15 cellular contexts compared by ENCODE assay signal in genomic region chr1:201347498-201348210, GRCh38. TPM values are rescaled to one million over a fixed set of nuclear protein-coding genes. Genes with fewer than 3 reads are reported as not detected.
"Had no signal": no experiment of that assay in that cellular context is flagged by ENCODE, and none has a peak within 500 bp of the region (broad histone marks: within the 10 kb centered on the region; RNA-seq: fewer than 3 reads in every experiment).

No MANE protein-coding gene starts in this region.

- H3K4me1 ChIP-seq: left lung, SJSA1, stomach had no signal

- DNase-seq: activated B cell treated with CpG ODN at 0.5 μM for 24 hours; activated T-cell treated with anti-CD3 and anti-CD28 coated beads for 4 hours; central memory CD4-positive, alpha-beta T cell; cortex of kidney; effector CD8-positive, alpha-beta T cell; left lung; ovary had no signal

- ATAC-seq: T-cell had no signal

- H3K27me3 ChIP-seq: ovary had no signal

- H3K27ac ChIP-seq: left lung, ovary, SJSA1, stomach, thoracic aorta had no signal

- H3K36me3 ChIP-seq: left lung, ovary, SJSA1, stomach, thoracic aorta had no signal

- H3K9me3 ChIP-seq: left lung, ovary, stomach, thoracic aorta had no signal

- H3K4me3 ChIP-seq: left lung, ovary, SJSA1, stomach, thoracic aorta had no signal

RNA-seq across cellular contexts. Expression of gene TNNT2, which starts 29.8 kb away (rescaled TPM):
- total RNA-seq: activated B cell treated with CpG ODN at 0.5 μM for 24 hours; activated CD4-positive, alpha-beta T cell treated with anti-CD3 and anti-CD28 coated beads, Interleukin-2, amount 10 ng/mL, durations not matched to agents 7 days and 5 days; activated CD8-positive, alpha-beta memory T cell treated with anti-CD3 and anti-CD28 coated beads for 36 hours; activated T-helper 2 cell treated with anti-CD3 and anti-CD28 coated beads, Interferon-gamma antibody, Interleukin-2, Interleukin-4, amounts not matched to agents 10 μg/mL and 5 μg/mL and 100 μg/mL, durations not matched to agents 14 hours and 24 hours and 36 hours; SJSA1; T-cell had no signal
- polyA plus RNA-seq: neural cell had no signal

RNA-seq across cellular contexts. Expression of gene LAD1, which starts 51.5 kb away (rescaled TPM):
- total RNA-seq: activated B cell treated with CpG ODN at 0.5 μM for 24 hours; activated CD4-positive, alpha-beta T cell treated with anti-CD3 and anti-CD28 coated beads, Interleukin-2, amount 10 ng/mL, durations not matched to agents 7 days and 5 days; activated CD8-positive, alpha-beta memory T cell treated with anti-CD3 and anti-CD28 coated beads for 36 hours; activated T-helper 2 cell treated with anti-CD3 and anti-CD28 coated beads, Interferon-gamma antibody, Interleukin-2, Interleukin-4, amounts not matched to agents 10 μg/mL and 5 μg/mL and 100 μg/mL, durations not matched to agents 14 hours and 24 hours and 36 hours; SJSA1 had no signal
- polyA plus RNA-seq: neural cell had no signal
